1 cellular context compared by ENCODE assay signal in the genomic region with DNA sequence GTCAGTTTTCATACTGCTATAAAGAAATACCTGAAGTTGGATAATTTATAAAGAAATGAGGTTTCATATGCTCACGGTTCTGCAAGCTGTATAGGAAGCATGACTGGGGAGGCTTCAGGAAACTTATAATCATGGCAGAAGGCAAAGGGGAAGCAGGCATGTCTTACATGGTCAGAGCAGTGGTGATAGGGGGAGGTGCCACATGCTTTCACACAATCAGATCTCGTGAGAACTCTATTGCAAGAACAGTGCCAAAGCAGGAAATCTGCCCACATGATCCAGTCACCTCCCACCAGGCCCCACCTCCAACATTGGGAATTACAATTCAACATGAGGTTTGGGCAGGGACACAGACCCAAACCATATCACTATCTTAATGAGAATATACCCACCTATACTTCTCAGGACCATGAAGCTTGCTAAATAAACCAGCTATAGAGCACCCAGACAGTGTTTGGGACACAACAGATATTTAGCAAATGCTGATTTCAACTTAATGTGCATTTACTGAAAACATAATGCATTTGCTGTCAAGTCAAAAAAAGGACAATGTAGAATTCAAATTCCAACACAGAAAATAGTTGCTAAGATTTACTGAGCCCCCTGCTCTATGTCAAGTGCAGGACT.
TF ChIP-seq lines count a peak whose summit lies in the region.

No MANE protein-coding gene starts in this region.

TF ChIP-seq in HEK293, 187 proteins besides CTCF, POLR2A, EP300 and RAD21 (continued from another document):
- TF ChIP-seq, protein P1, sequence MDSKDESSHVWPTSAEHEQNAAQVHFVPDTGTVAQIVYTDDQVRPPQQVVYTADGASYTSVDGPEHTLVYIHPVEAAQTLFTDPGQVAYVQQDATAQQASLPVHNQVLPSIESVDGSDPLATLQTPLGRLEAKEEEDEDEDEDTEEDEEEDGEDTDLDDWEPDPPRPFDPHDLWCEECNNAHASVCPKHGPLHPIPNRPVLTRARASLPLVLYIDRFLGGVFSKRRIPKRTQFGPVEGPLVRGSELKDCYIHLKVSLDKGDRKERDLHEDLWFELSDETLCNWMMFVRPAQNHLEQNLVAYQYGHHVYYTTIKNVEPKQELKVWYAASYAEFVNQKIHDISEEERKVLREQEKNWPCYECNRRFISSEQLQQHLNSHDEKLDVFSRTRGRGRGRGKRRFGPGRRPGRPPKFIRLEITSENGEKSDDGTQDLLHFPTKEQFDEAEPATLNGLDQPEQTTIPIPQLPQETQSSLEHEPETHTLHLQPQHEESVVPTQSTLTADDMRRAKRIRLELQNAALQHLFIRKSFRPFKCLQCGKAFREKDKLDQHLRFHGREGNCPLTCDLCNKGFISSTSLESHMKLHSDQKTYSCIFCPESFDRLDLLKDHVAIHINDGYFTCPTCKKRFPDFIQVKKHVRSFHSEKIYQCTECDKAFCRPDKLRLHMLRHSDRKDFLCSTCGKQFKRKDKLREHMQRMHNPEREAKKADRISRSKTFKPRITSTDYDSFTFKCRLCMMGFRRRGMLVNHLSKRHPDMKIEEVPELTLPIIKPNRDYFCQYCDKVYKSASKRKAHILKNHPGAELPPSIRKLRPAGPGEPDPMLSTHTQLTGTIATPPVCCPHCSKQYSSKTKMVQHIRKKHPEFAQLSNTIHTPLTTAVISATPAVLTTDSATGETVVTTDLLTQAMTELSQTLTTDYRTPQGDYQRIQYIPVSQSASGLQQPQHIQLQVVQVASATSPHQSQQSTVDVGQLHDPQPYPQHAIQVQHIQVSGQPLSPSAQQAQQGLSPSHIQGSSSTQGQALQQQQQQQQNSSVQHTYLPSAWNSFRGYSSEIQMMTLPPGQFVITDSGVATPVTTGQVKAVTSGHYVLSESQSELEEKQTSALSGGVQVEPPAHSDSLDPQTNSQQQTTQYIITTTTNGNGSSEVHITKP (tag by site-specific recombination; IDR thresholded peaks at IDR 0.05): no peak
- TF ChIP-seq ZFP3 (tag by site-specific recombination; IDR thresholded peaks at IDR 0.05; ENCODE audit: low read depth) (no peak), ZNF114 (tag by site-specific recombination; IDR thresholded peaks at IDR 0.05) (no peak), ZFHX2 (tag by site-specific recombination; conservative IDR thresholded peaks at IDR 0.05) (peak; percentile 75), ZNF121 (tag by site-specific recombination; IDR thresholded peaks at IDR 0.05) (no peak), ZBTB48 (tag by site-specific recombination; IDR thresholded peaks at IDR 0.05) (no peak), EGR2 (tag by site-specific recombination; IDR thresholded peaks at IDR 0.05; ENCODE audit: low read depth) (peak; percentile 39; the same call in 1 of the 2 replicates)
TF ChIP-seq in HEK293: peak in this region for 2.
